ENCODE assay signal across 21 cellular contexts in genomic region chr2:221002101-221002500, GRCh38.
"Had no signal": no experiment of that assay in that cellular context is flagged by ENCODE, and none has a peak within 500 bp of the region (broad histone marks: within the 10 kb centered on the region; RNA-seq: fewer than 3 reads in every experiment).

No MANE protein-coding gene starts in this region.

- H3K27me3 ChIP-seq: dorsolateral prefrontal cortex, esophagus muscularis mucosa, foreskin keratinocyte, gastroesophageal sphincter, heart left ventricle, hepatocyte, left lung had no signal

- H3K4me2 ChIP-seq: hepatocyte had no signal

- H2AFZ ChIP-seq: hepatocyte had no signal

- DNase-seq: dermis blood vessel endothelial cell; dorsolateral prefrontal cortex; effector CD4-positive, alpha-beta T cell; effector memory CD4-positive, alpha-beta T cell; foreskin keratinocyte; heart left ventricle; hypothalamus; immature natural killer cell; left cardiac atrium; left lung; left ventricle myocardium superior; lower lobe of right lung; mucosa of descending colon; naive B cell had no signal

- H3K79me2 ChIP-seq: hepatocyte had no signal

- H3K36me3 ChIP-seq: esophagus muscularis mucosa, gastroesophageal sphincter, heart left ventricle, left lung, lower lobe of right lung had no signal

- H3K4me1 ChIP-seq: heart left ventricle, left lung, lower lobe of right lung had no signal

- H3K9me3 ChIP-seq: esophagus muscularis mucosa, gastroesophageal sphincter, heart left ventricle, left lung, lower lobe of right lung, mucosa of descending colon had no signal

- H3K27ac ChIP-seq: coronary artery, dorsolateral prefrontal cortex, esophagus muscularis mucosa, foreskin keratinocyte, gastroesophageal sphincter, heart left ventricle, hepatocyte, left lung, lower lobe of right lung had no signal

- ATAC-seq: foreskin keratinocyte, gastroesophageal sphincter, heart left ventricle, left cardiac atrium, left lung, left ventricle myocardium superior, lower lobe of right lung, mucosa of descending colon had no signal

- H3K4me3 ChIP-seq: coronary artery, dorsolateral prefrontal cortex, esophagus muscularis mucosa, gastroesophageal sphincter, heart left ventricle, hepatocyte, left lung, lower lobe of right lung, mucosa of descending colon had no signal

- FAIRE-seq: colon, endothelial cell of umbilical vein, keratinocyte had no signal
